19 cellular contexts compared by ENCODE assay signal in genomic region chr15:47661661-47662180, GRCh38. TPM values are rescaled to one million over a fixed set of nuclear protein-coding genes. Genes with fewer than 3 reads are reported as not detected.
DNase-seq lines count a peak whose midpoint lies in the region; ATAC-seq, FAIRE-seq and TF ChIP-seq lines count a peak whose summit lies in the region.
"Had no signal": no experiment of that assay in that cellular context is flagged by ENCODE, and none has a peak within 500 bp of the region (broad histone marks: within the 10 kb centered on the region; RNA-seq: fewer than 3 reads in every experiment).

No MANE protein-coding gene starts in this region.

- H3K9me3 Mint-ChIP-seq in GM23338: no peaks in the 10 kb centered on the region
- H3K9me3 Mint-ChIP-seq in stimulated activated memory B cell treated with anti-CD40 and anti-IgM and Interleukin-4, amounts not matched to agents 10 μg/mL and 1 μg/mL and 100 μg/mL, for 72 hours: no peaks in the 10 kb centered on the region
- H3K9me3 Mint-ChIP-seq: HFFc6 had no signal

- H3K4me3 ChIP-seq in GM23338 (no peak overlapping the region), bronchial epithelial cell (ENCODE audit: low read depth, low read length) (no peak overlapping the region)
- H3K4me3 ChIP-seq: GM12878 had no signal

- H3K4me1 Mint-ChIP-seq in GM23338: peaks cover 7% of the 10 kb centered on the region; the same call in 1 of the 3 replicates
- no peaks in the 10 kb centered on the region for H3K4me1 Mint-ChIP-seq in stimulated activated memory B cell treated with anti-CD40 and anti-IgM and Interleukin-4, amounts not matched to agents 10 μg/mL and 1 μg/mL and 100 μg/mL, for 72 hours
- H3K4me1 Mint-ChIP-seq: CD4-positive, alpha-beta memory T cell had no signal

- H4K20me1 ChIP-seq in GM23338 (replicated peaks; ENCODE audit: insufficient read depth): no peaks in the 10 kb centered on the region

- H3K79me2 ChIP-seq in GM23338 (replicated peaks; ENCODE audit: insufficient read depth): no peaks in the 10 kb centered on the region

- H3K4me1 ChIP-seq in GM23338 (ENCODE audit: insufficient read depth): no peaks in the 10 kb centered on the region

- peak overlapping the region; percentile 28; the same call in 1 of the 2 replicates for H2AFZ ChIP-seq in GM23338

- ATAC-seq in GM23338 (no peak), HG03354 (IDR thresholded peaks at IDR 0.05; ENCODE audit: poor library complexity, severe bottlenecking, unreplicated experiment) (no peak), GM18873 (IDR thresholded peaks at IDR 0.05; ENCODE audit: low FRiP score, unreplicated experiment) (no peak)
- ATAC-seq in stimulated activated memory B cell treated with anti-CD40 and anti-IgM and Interleukin-4, amounts not matched to agents 10 μg/mL and 1 μg/mL and 100 μg/mL, for 72 hours: peak; percentile 24
- ATAC-seq: GM12878 had no signal

- no peak overlapping the region for H3K4me2 ChIP-seq in GM23338

- H3K27ac ChIP-seq in GM23338 (ENCODE audit: low read depth): no peak overlapping the region
- H3K27ac ChIP-seq: C4-2B, HL-60 had no signal

- FAIRE-seq in bronchial epithelial cell (lab: Jason Lieb, UNC): peak; percentile 32
- FAIRE-seq: GM12878, GM18507 had no signal

- no peaks in the 10 kb centered on the region for H3K27me3 Mint-ChIP-seq in GM23338 (ENCODE audit: insufficient read depth, low read depth, poor library complexity)
- no peaks in the 10 kb centered on the region for H3K27me3 Mint-ChIP-seq in stimulated activated memory B cell treated with anti-CD40 and anti-IgM and Interleukin-4, amounts not matched to agents 10 μg/mL and 1 μg/mL and 100 μg/mL, for 72 hours
- H3K27me3 Mint-ChIP-seq: CD4-positive, alpha-beta memory T cell had no signal

- no peaks in the 10 kb centered on the region for H3K36me3 Mint-ChIP-seq in GM23338 (ENCODE audit: low read depth)
- no peaks in the 10 kb centered on the region for H3K36me3 Mint-ChIP-seq in stimulated activated memory B cell treated with anti-CD40 and anti-IgM and Interleukin-4, amounts not matched to agents 10 μg/mL and 1 μg/mL and 100 μg/mL, for 72 hours
- H3K36me3 Mint-ChIP-seq: CD4-positive, alpha-beta memory T cell had no signal

- no peaks in the 10 kb centered on the region for H3K9me2 ChIP-seq in GM23338 (ENCODE audit: insufficient read depth)

- H3K27me3 ChIP-seq in GM23338 (ENCODE audit: insufficient read depth) (no peaks in the 10 kb centered on the region), bronchial epithelial cell (ENCODE audit: control insufficient read depth, insufficient read depth, low read length) (no peaks in the 10 kb centered on the region)
- H3K27me3 ChIP-seq: BE2C had no signal

- no peak overlapping the region for H3K27ac Mint-ChIP-seq in GM23338
- no peak overlapping the region for H3K27ac Mint-ChIP-seq in stimulated activated memory B cell treated with anti-CD40 and anti-IgM and Interleukin-4, amounts not matched to agents 10 μg/mL and 1 μg/mL and 100 μg/mL, for 72 hours
- H3K27ac Mint-ChIP-seq: CD4-positive, alpha-beta memory T cell; HFFc6 had no signal

- no peak for TF ChIP-seq CTCF in GM23338 (conservative IDR thresholded peaks at IDR 0.05; ENCODE audit: low read depth in 2 of 2)
- no peak for TF ChIP-seq CTCF in bronchial epithelial cell (IDR thresholded peaks at IDR 0.05; ENCODE audit: insufficient read depth, low read length, severe bottlenecking)

- no peaks in the 10 kb centered on the region for H3F3A ChIP-seq in GM23338 (replicated peaks; ENCODE audit: low read depth)

- DNase-seq in GM23338 (ENCODE audit: low spot score) (no peak), bronchial epithelial cell (ENCODE audit: low read depth) (no peak), islet precursor cell (peak; percentile 70)
- DNase-seq in activated CD4-positive, CD25-positive, alpha-beta regulatory T cell (lab: John Stamatoyannopoulos, UW): no peak
- DNase-seq: ACHN; BE2C; CD4-positive, alpha-beta memory T cell; DMS79; HCEC 1CT; HFFc6 had no signal

- no peak overlapping the region for H3K4me3 Mint-ChIP-seq in GM23338
- H3K4me3 Mint-ChIP-seq in stimulated activated memory B cell treated with anti-CD40 and anti-IgM and Interleukin-4, amounts not matched to agents 10 μg/mL and 1 μg/mL and 100 μg/mL, for 72 hours: no peak overlapping the region
- H3K4me3 Mint-ChIP-seq: CD4-positive, alpha-beta memory T cell; HFFc6 had no signal

- no peaks in the 10 kb centered on the region for H3K36me3 ChIP-seq in GM23338 (ENCODE audit: insufficient read depth)
- no peaks in the 10 kb centered on the region for H3K36me3 ChIP-seq in bronchial epithelial cell (ENCODE audit: control insufficient read depth, insufficient read depth, low read length)
- H3K36me3 ChIP-seq: BE2C had no signal

TF ChIP-seq in GM23338, 12 proteins besides CTCF, POLR2A, EP300 and RAD21:
- TF ChIP-seq ETS1 (IDR thresholded peaks at IDR 0.05) (no peak), ZNF331 (CRISPR knock-in tag; IDR thresholded peaks at IDR 0.05; ENCODE audit: low read depth) (no peak), ZNF462 (CRISPR knock-in tag; IDR thresholded peaks at IDR 0.05) (no peak), CREB1 (CRISPR knock-in tag; IDR thresholded peaks at IDR 0.05; ENCODE audit: low read depth) (no peak), STAT1 (IDR thresholded peaks at IDR 0.05; ENCODE audit: unreplicated experiment) (no peak)

RNA-seq across cellular contexts. Expression of gene SEMA6D, which starts 55.6 kb away (rescaled TPM):
- 0.97 and 4.0 TPM in 2 replicates for total RNA-seq in GM23338 (2014; rRNA removed; shearing (Covaris generic))
- 0.37 and 0.64 TPM in 2 replicates for polyA plus RNA-seq in GM23338 (2016; fragmentation: Nextera tagmentation; extraction: Ambion mirVana)
- 0.64 and 2.6 TPM in 2 replicates for total RNA-seq in bronchial epithelial cell
- total RNA-seq: A172; CD4-positive, alpha-beta memory T cell; G401 had no signal
- polyA plus RNA-seq: CD4-positive, alpha-beta memory T cell had no signal
